14 cellular contexts compared by ENCODE assay signal in genomic region chr5:6480133-6481051, GRCh38. TPM values are rescaled to one million over a fixed set of nuclear protein-coding genes. Genes with fewer than 3 reads are reported as not detected.
A peak's percentile ranks its signal among the peaks of the same experiment; 100 is the strongest.
DNase-seq lines count a peak whose midpoint lies in the region; ATAC-seq and TF ChIP-seq lines count a peak whose summit lies in the region.
"Had no signal": no experiment of that assay in that cellular context is flagged by ENCODE, and none has a peak within 500 bp of the region (broad histone marks: within the 10 kb centered on the region; RNA-seq: fewer than 3 reads in every experiment).

No MANE protein-coding gene starts in this region.

- no peak overlapping the region for H2AFZ ChIP-seq in OCI-LY7 (ENCODE audit: low read length)

- H3K27me3 ChIP-seq in tibial artery, result no peaks in the 10 kb centered on the region
- H3K27me3 ChIP-seq: right atrium auricular region had no signal

- no peaks in the 10 kb centered on the region for H4K20me1 ChIP-seq in OCI-LY7 (ENCODE audit: insufficient read depth, low read length)

- no peak overlapping the region for H3K4me2 ChIP-seq in OCI-LY7 (ENCODE audit: low read length)

- intact Hi-C loops in OCI-LY7 (cut with micrococcal nuclease; ENCODE audit: unreplicated experiment), result no loop called here
- intact Hi-C loops in posterior cingulate gyrus (cut with DNase I), result no loop called here
- intact Hi-C loops in tibial artery (cut with DNase I; ENCODE audit: low total_unique reads), result no loop called here

- H3K27ac ChIP-seq in OCI-LY7 (ENCODE audit: low read depth, low read length, poor library complexity, severe bottlenecking), result no peak overlapping the region
- H3K27ac ChIP-seq in tibial artery, result no peak overlapping the region
- H3K27ac ChIP-seq: C4-2B, left ventricle myocardium inferior, right atrium auricular region had no signal

- no peaks in the 10 kb centered on the region for H3K79me2 ChIP-seq in OCI-LY7 (ENCODE audit: insufficient read depth, low read depth, low read length)

- CTCF ChIA-PET in OCI-LY7 (lab: Charles Lee; ENCODE audit: unreplicated experiment), result no interaction called here

- peak; percentile 53 for ATAC-seq in GM19452 (IDR thresholded peaks at IDR 0.05; ENCODE audit: unreplicated experiment)
- peak; percentile 51 for ATAC-seq in HG03025 (IDR thresholded peaks at IDR 0.05; ENCODE audit: low FRiP score, unreplicated experiment)
- ATAC-seq: activated CD8-positive, alpha-beta T cell treated with anti-CD3 and anti-CD28 coated beads, Interleukin-2, amount 10 ng/mL, durations not matched to agents 7 days and 5 days had no signal

- H3K36me3 ChIP-seq in OCI-LY7 (ENCODE audit: insufficient read depth, low read length), result no peaks in the 10 kb centered on the region
- no peaks in the 10 kb centered on the region for H3K36me3 ChIP-seq in tibial artery
- H3K36me3 ChIP-seq: left ventricle myocardium inferior, right atrium auricular region had no signal

- H3K4me1 ChIP-seq in OCI-LY7 (ENCODE audit: insufficient read depth, low read length, poor library complexity, severe bottlenecking) (peaks cover 2% of the 10 kb centered on the region), tibial artery (peaks cover 0 to 6% (median 0%) of the 10 kb centered on the region in 4 donors)
- H3K4me1 ChIP-seq: right atrium auricular region had no signal

- H3K9me2 ChIP-seq in OCI-LY7 (ENCODE audit: insufficient read depth, low read length), result no peaks in the 10 kb centered on the region

- TF ChIP-seq CTCF in GM12872 (IDR thresholded peaks at IDR 0.05; ENCODE audit: insufficient read depth, low read depth, low read length) (peak; percentile 49), OCI-LY7 (conservative IDR thresholded peaks at IDR 0.05; ENCODE audit: low read length) (peak; percentile 56), tibial artery (IDR thresholded peaks at IDR 0.05) (no peak)

- H3K4me3 ChIP-seq in OCI-LY7 (ENCODE audit: low read depth, low read length, poor library complexity, severe bottlenecking), result no peak overlapping the region
- no peak overlapping the region for H3K4me3 ChIP-seq in tibial artery
- H3K4me3 ChIP-seq: left ventricle myocardium inferior, right atrium auricular region had no signal

- no TSS peak for BruUV-seq in OCI-LY7 (replicated peaks; lab: Mats Ljungman, UMichigan)

- DNase-seq in OCI-LY7 (ENCODE audit: low spot score) (peak; percentile 15), posterior cingulate gyrus (no peak), SW480 (ENCODE audit: low spot score) (no peak), tibial artery (no peak)
- DNase-seq in activated T-cell treated with anti-CD3 and anti-CD28 coated beads, Interleukin-2, amount 50 U/mL, for 1 hour, result no peak
- DNase-seq: activated CD8-positive, alpha-beta T cell treated with anti-CD3 and anti-CD28 coated beads, Interleukin-2, amount 10 ng/mL, durations not matched to agents 7 days and 5 days; left ventricle myocardium inferior; NCI-H1092 had no signal

- POLR2A ChIA-PET in OCI-LY7 (lab: Charles Lee), result no interaction called here

- H3K9me3 ChIP-seq in OCI-LY7 (ENCODE audit: low read length) (no peaks in the 10 kb centered on the region), tibial artery (no peaks in the 10 kb centered on the region)
- H3K9me3 ChIP-seq: left ventricle myocardium inferior, right atrium auricular region had no signal

RNA-seq across cellular contexts. Expression of gene UBE2QL1, which starts 31.7 kb away (rescaled TPM):
- not detected in 2 replicates for total RNA-seq in OCI-LY7 (2014; rRNA removed; shearing (Covaris generic))
- total RNA-seq in OCI-LY7 (2022), result not detected in 2 replicates
- total RNA-seq: activated CD8-positive, alpha-beta T cell treated with anti-CD3 and anti-CD28 coated beads, Interleukin-2, amount 10 ng/mL, durations not matched to agents 7 days and 5 days; fibroblast of lung had no signal

Comparison
In these comparisons a context has a peak if more than half of its experiments do, and no peak if none do; other contexts are left out.
1. CTCF ChIP-seq: peak in GM12872 (single experiment) and OCI-LY7 (single experiment); none in tibial artery (0 of 2).